Comparison of ENCODE assay signal across 10 cellular contexts in the genomic region with DNA sequence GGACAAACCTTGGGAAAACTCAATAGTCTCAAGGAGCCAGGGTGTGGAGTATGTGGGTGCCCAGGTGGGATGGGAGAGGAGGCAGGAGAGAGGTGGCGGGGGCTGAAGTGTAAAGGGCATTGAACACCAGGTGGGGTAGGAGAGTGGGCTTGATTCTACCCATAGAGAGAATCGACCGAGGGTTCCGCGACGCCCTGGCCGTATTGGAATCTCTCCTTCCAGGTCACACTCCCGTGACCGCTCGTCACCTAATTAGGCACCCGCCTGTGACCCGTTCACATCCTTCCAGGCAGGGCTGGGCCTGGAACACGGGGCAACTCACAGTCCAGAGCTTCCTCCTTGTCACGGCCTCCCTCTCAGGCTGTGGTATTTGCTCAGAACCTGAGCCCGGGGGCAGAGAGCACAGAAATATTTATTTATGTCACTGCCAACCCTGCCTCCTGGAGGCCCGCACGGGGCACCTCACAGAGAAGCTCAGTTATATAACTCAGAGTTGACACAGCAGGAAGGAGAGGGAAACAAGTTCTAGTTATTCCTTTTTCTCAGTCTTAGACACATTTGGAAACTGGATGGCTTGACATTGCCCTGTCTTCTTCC. TPM values are rescaled to one million over a fixed set of nuclear protein-coding genes. Genes with fewer than 3 reads are reported as not detected.
DNase-seq lines count a peak whose midpoint lies in the region; ATAC-seq and TF ChIP-seq lines count a peak whose summit lies in the region.
"Had no signal": no experiment of that assay in that cellular context is flagged by ENCODE, and none has a peak within 500 bp of the region (broad histone marks: within the 10 kb centered on the region; RNA-seq: fewer than 3 reads in every experiment).

No MANE protein-coding gene starts in this region.

- TF ChIP-seq POLR2A in Peyer's patch (IDR thresholded peaks at IDR 0.05) = peak in 1 of 2 donors; percentile 32
- TF ChIP-seq POLR2A in prostate gland (IDR thresholded peaks at IDR 0.05) = no peak

- ATAC-seq in left ventricle myocardium superior = peak; percentile 76
- ATAC-seq in HG03025 (IDR thresholded peaks at IDR 0.05; ENCODE audit: low FRiP score, unreplicated experiment) = no peak

- intact Hi-C loops in left ventricle myocardium superior (cut with micrococcal nuclease) = no loop called here
- intact Hi-C loops in prostate gland (cut with DNase I) = no loop called here

- H3K36me3 ChIP-seq in Peyer's patch (no peaks in the 10 kb centered on the region), prostate gland (no peaks in the 10 kb centered on the region)

- H3K4me1 ChIP-seq in Peyer's patch (peaks cover 0 to 8% (median 0%) of the 10 kb centered on the region in 4 donors), prostate gland (replicated peaks) (no peaks in the 10 kb centered on the region)

- H3K4me3 ChIP-seq in Peyer's patch = peak overlapping the region in 1 of 4 donors; percentile 22
- no peak overlapping the region for H3K4me3 ChIP-seq in prostate gland

- H3K27ac ChIP-seq in Peyer's patch (peak overlapping the region in 2 of 4 donors; percentile 35 to 82), prostate gland (peak overlapping the region; percentile 47 to 67)

- WGBS in prostate gland = 49% methylated on average over 17 of the region's 17 CpGs

- no peaks in the 10 kb centered on the region for H3K9me3 ChIP-seq in Peyer's patch
- no peaks in the 10 kb centered on the region for H3K9me3 ChIP-seq in prostate gland

- TF ChIP-seq CTCF in Peyer's patch (IDR thresholded peaks at IDR 0.05) (peak in 3 of 6 experiments; percentile 52 to 61 (median 56)), prostate gland (IDR thresholded peaks at IDR 0.05) (peak in 3 of 4 experiments; percentile 10 to 58 (median 52))

- H3K27me3 ChIP-seq in Peyer's patch (no peaks in the 10 kb centered on the region), prostate gland (replicated peaks; ENCODE audit: insufficient read depth) (no peaks in the 10 kb centered on the region)

- peak; percentile 37 for DNase-seq in EL
- DNase-seq in Peyer's patch = peak in 2 of 3 donors; percentile 81 to 82
- peak; percentile 46 for DNase-seq in left ventricle myocardium superior
- DNase-seq in prostate gland (ENCODE audit: low spot score) = peak; percentile 81
- no peak for DNase-seq in cortex of kidney (lab: John Stamatoyannopoulos, UW)
- DNase-seq in NCI-H2081 (lab: John Stamatoyannopoulos, UW) = no peak
- DNase-seq in NCI-H1105 treated with DMSO at 0.1 percent for 48 hours (lab: John Stamatoyannopoulos, UW) = no peak
- DNase-seq: activated CD4-positive, alpha-beta T cell treated with anti-CD3 and anti-CD28 coated beads, Interleukin-2, amount 10 ng/mL, durations not matched to agents 24 days and 14 days; NK-92 treated with Interleukin-12 subunit alpha and Interleukin-12 subunit beta, amount 100 ng/mL, for 24 hours had no signal

RNA-seq across cellular contexts. Expression of gene NCMAP, which starts 12.0 kb away (rescaled TPM):
- 1 to 10 TPM; 1.6 to 9.5 (median 4.2) TPM for total RNA-seq in Peyer's patch
- total RNA-seq in left ventricle myocardium superior = 0.27 TPM
- 1 to 10 TPM; 2.0 to 7.7 TPM for total RNA-seq in prostate gland
- total RNA-seq: activated CD4-positive, alpha-beta T cell treated with anti-CD3 and anti-CD28 coated beads, Interleukin-2, amount 10 ng/mL, durations not matched to agents 24 days and 14 days had no signal

Comparison
In these comparisons a context has a peak if more than half of its experiments do, and no peak if none do; other contexts are left out.
1. DNase-seq: peak in EL (single experiment), Peyer's patch (2 of 3), left ventricle myocardium superior (single experiment) and prostate gland (single experiment); none in cortex of kidney (single experiment), NCI-H2081 (0 of 2) and NCI-H1105 treated with DMSO at 0.1 percent for 48 hours (single experiment).